26 cellular contexts compared by ENCODE assay signal in the genomic region with DNA sequence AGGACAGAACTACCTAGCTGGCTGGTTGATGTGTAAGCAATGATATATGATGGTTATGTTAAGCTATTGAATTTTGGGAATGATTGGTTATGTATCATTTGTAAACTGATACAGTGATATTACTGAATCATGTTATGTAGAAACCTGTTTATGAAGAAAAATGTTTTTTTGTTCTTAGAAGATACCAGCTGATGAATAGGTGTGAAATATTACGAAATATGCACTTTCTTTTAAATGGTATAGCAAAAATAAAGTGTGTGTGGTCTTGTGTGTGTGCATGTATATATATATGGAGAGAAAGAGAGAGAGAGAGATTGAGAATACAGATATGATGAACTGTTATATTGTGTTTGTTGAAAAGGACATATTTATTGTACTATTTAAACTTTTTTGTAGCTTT.
DNase-seq lines count a peak whose midpoint lies in the region; ATAC-seq, FAIRE-seq and TF ChIP-seq lines count a peak whose summit lies in the region.
"Had no signal": no experiment of that assay in that cellular context is flagged by ENCODE, and none has a peak within 500 bp of the region (broad histone marks: within the 10 kb centered on the region; RNA-seq: fewer than 3 reads in every experiment).

No MANE protein-coding gene starts in this region.

- H3K4me2 ChIP-seq in K562 (ENCODE audit: insufficient read depth, low read length), result no peak overlapping the region
- H3K4me2 ChIP-seq: A549, BLaER1 had no signal

- TF ChIP-seq POLR2A in H54 (IDR thresholded peaks at IDR 0.05; ENCODE audit: low read depth, low read length) (no peak), K562 (conservative IDR thresholded peaks at IDR 0.05) (no peak)

- H2AFZ ChIP-seq in K562 (ENCODE audit: low read depth, low read length), result no peak overlapping the region

- BruUV-seq in K562 (replicated peaks; lab: Mats Ljungman, UMichigan), result no TSS peak

- no peaks in the 10 kb centered on the region for H3K9me3 Mint-ChIP-seq in activated T-cell treated with anti-CD3 and anti-CD28 coated beads, Interleukin-2, amount 50 U/mL, for 72 hours
- H3K9me3 Mint-ChIP-seq: CD4-positive, alpha-beta memory T cell; CD4-positive, CD25-positive, alpha-beta regulatory T cell; CD8-positive, alpha-beta memory T cell had no signal

- TF ChIP-seq CTCF in K562 (IDR thresholded peaks at IDR 0.05 in 2 of 3, conservative IDR thresholded peaks at IDR 0.05 in 1 of 3; ENCODE audit: insufficient read depth in 2 of 3, low read depth in 1 of 3, low read length in 3 of 3) (no peak), psoas muscle (IDR thresholded peaks at IDR 0.05) (no peak)

- H3K36me3 ChIP-seq in K562 (ENCODE audit: control insufficient read depth, insufficient read depth, low read length) (no peaks in the 10 kb centered on the region), psoas muscle (ENCODE audit: insufficient read depth in 1 of 2, low read depth in 1 of 2) (no peaks in the 10 kb centered on the region)
- H3K36me3 ChIP-seq: BE2C had no signal

- CTCF ChIA-PET in K562 (lab: Yijun Ruan, JAX; ENCODE audit: low intra/inter-chr PET ratio), result no interaction called here

- in situ Hi-C loops in K562 (cut with MboI), result no loop called here

- peak overlapping the region; percentile 75 for H3K27ac Mint-ChIP-seq in activated T-cell treated with anti-CD3 and anti-CD28 coated beads, Interleukin-2, amount 50 U/mL, for 72 hours

- 83% methylated on average over 1 of the region's 1 CpG for WGBS in K562 (ENCODE audit: insufficient coverage, low coverage, missing lambda C conversion rate)
- WGBS in psoas muscle, 3 donors, result 97 to 100% (median 98%) methylated on average over 1 of the region's 1 CpG

- intact Hi-C loops in K562 (cut with micrococcal nuclease), result no loop called here
- intact Hi-C loops in psoas muscle (cut with DNase I), result no loop called here

- no peaks in the 10 kb centered on the region for H3K4me1 ChIP-seq in K562 (replicated peaks in 1 of 2; ENCODE audit: control insufficient read depth in 2 of 2, insufficient read depth in 2 of 2, low read length in 2 of 2)
- no peaks in the 10 kb centered on the region for H3K4me1 ChIP-seq in psoas muscle
- H3K4me1 ChIP-seq: A549, BE2C, BLaER1 had no signal

- no peaks in the 10 kb centered on the region for H3K36me3 Mint-ChIP-seq in activated T-cell treated with anti-CD3 and anti-CD28 coated beads, Interleukin-2, amount 50 U/mL, for 72 hours (ENCODE audit: insufficient read depth in 2 of 2)

- H3K27ac ChIP-seq in K562 (ENCODE audit: extremely low read depth, low read depth, low read length) (no peak overlapping the region), psoas muscle (no peak overlapping the region)
- H3K27ac ChIP-seq: 22Rv1, A549, BLaER1 had no signal

- H3K27me3 Mint-ChIP-seq in activated T-cell treated with anti-CD3 and anti-CD28 coated beads, Interleukin-2, amount 50 U/mL, for 72 hours (ENCODE audit: low read depth), result no peaks in the 10 kb centered on the region
- H3K27me3 Mint-ChIP-seq: CD4-positive, alpha-beta memory T cell; CD4-positive, CD25-positive, alpha-beta regulatory T cell had no signal

- ATAC-seq in activated T-cell treated with anti-CD3 and anti-CD28 coated beads, Interleukin-2, amount 50 U/mL, for 72 hours (replicated peaks in 1 of 2), result no peak
- ATAC-seq in K562 (no peak), psoas muscle (no peak)
- ATAC-seq: A549, GM12878 had no signal

- H3K79me2 ChIP-seq in K562 (ENCODE audit: control insufficient read depth, insufficient read depth, low read length), result no peaks in the 10 kb centered on the region

- H4K20me1 ChIP-seq in K562 (replicated peaks; ENCODE audit: control insufficient read depth, insufficient read depth, low read length), result no peaks in the 10 kb centered on the region
- H4K20me1 ChIP-seq: BLaER1 had no signal

- POLR2A ChIA-PET in K562 (lab: Yijun Ruan, JAX), result interaction anchor here (1.0 to 3.4 kb wide), 3 partner anchors 10 to 114 kb away, joined by 3 to 15 read pairs (median 7); no protein-coding TSS in a partner anchor

- H3K9me1 ChIP-seq in K562 (ENCODE audit: control insufficient read depth, insufficient read depth, low read length), result no peaks in the 10 kb centered on the region

- no peak for DNase-seq in activated T-cell treated with anti-CD3 and anti-CD28 coated beads, Interleukin-2, amount 50 U/mL, for 72 hours
- DNase-seq in activated T-cell treated with anti-CD3 and anti-CD28 coated beads for 4 hours (no peak), H54 (ENCODE audit: insufficient read length, low spot score) (no peak), K562 (ENCODE audit: extremely low read depth in 1 of 4, low spot score in 3 of 4) (no peak), psoas muscle (no peak)
- DNase-seq: BE2C; C1 segment of cervical spinal cord; CD4-positive, alpha-beta memory T cell; CD4-positive, CD25-positive, alpha-beta regulatory T cell; CD8-positive, alpha-beta memory T cell; COR-L47; DMS 273 treated with DMSO at 0.1 percent for 48 hours; DMS153; DMS53; DMS79; DND-41; EL; GDM1 had no signal

- no peak for TF ChIP-seq EP300 in K562 (IDR thresholded peaks at IDR 0.05; ENCODE audit: low read length)

- TF ChIP-seq RAD21 in K562 (CRISPR knock-in tag; conservative IDR thresholded peaks at IDR 0.05 in 1 of 2, IDR thresholded peaks at IDR 0.05 in 1 of 2), result no peak

- H3K4me1 Mint-ChIP-seq in activated T-cell treated with anti-CD3 and anti-CD28 coated beads, Interleukin-2, amount 50 U/mL, for 72 hours (ENCODE audit: low read depth), result no peaks in the 10 kb centered on the region
- H3K4me1 Mint-ChIP-seq: CD14-positive monocyte had no signal

- H3K27me3 ChIP-seq in K562 (ENCODE audit: control insufficient read depth in 2 of 2, insufficient read depth in 2 of 2, low read length in 2 of 2) (no peaks in the 10 kb centered on the region), psoas muscle (ENCODE audit: insufficient read depth in 3 of 3, low read length in 2 of 3) (no peaks in the 10 kb centered on the region)
- H3K27me3 ChIP-seq: BE2C, BLaER1 had no signal

- no peak overlapping the region for H3K4me3 Mint-ChIP-seq in activated T-cell treated with anti-CD3 and anti-CD28 coated beads, Interleukin-2, amount 50 U/mL, for 72 hours
- H3K4me3 Mint-ChIP-seq: CD14-positive monocyte; CD4-positive, alpha-beta memory T cell; CD4-positive, CD25-positive, alpha-beta regulatory T cell; CD8-positive, alpha-beta memory T cell had no signal

- H3K9ac ChIP-seq in K562 (ENCODE audit: insufficient read depth in 1 of 2, low read depth in 2 of 2, low read length in 2 of 2), result no peak overlapping the region
- H3K9ac ChIP-seq: BLaER1 had no signal

- FAIRE-seq in H54 (lab: Jason Lieb, UNC) (peak; percentile 65), K562 (lab: Jason Lieb, UNC) (no peak)
- FAIRE-seq: A549, GM12878, GM12892, GM18507, GM19239 had no signal

- no peaks in the 10 kb centered on the region for H3K9me3 ChIP-seq in K562 (replicated peaks; ENCODE audit: control insufficient read depth, insufficient read depth, low read depth, low read length)
- no peaks in the 10 kb centered on the region for H3K9me3 ChIP-seq in psoas muscle
- H3K9me3 ChIP-seq: A549, BE2C, BLaER1 had no signal

- H3K4me3 ChIP-seq in K562, result no peak overlapping the region
- H3K4me3 ChIP-seq in psoas muscle, result no peak overlapping the region
- H3K4me3 ChIP-seq: A549, BLaER1, GM12878 had no signal

TF ChIP-seq in K562, 482 proteins besides CTCF, POLR2A, EP300 and RAD21:
- TF ChIP-seq, protein P1, sequence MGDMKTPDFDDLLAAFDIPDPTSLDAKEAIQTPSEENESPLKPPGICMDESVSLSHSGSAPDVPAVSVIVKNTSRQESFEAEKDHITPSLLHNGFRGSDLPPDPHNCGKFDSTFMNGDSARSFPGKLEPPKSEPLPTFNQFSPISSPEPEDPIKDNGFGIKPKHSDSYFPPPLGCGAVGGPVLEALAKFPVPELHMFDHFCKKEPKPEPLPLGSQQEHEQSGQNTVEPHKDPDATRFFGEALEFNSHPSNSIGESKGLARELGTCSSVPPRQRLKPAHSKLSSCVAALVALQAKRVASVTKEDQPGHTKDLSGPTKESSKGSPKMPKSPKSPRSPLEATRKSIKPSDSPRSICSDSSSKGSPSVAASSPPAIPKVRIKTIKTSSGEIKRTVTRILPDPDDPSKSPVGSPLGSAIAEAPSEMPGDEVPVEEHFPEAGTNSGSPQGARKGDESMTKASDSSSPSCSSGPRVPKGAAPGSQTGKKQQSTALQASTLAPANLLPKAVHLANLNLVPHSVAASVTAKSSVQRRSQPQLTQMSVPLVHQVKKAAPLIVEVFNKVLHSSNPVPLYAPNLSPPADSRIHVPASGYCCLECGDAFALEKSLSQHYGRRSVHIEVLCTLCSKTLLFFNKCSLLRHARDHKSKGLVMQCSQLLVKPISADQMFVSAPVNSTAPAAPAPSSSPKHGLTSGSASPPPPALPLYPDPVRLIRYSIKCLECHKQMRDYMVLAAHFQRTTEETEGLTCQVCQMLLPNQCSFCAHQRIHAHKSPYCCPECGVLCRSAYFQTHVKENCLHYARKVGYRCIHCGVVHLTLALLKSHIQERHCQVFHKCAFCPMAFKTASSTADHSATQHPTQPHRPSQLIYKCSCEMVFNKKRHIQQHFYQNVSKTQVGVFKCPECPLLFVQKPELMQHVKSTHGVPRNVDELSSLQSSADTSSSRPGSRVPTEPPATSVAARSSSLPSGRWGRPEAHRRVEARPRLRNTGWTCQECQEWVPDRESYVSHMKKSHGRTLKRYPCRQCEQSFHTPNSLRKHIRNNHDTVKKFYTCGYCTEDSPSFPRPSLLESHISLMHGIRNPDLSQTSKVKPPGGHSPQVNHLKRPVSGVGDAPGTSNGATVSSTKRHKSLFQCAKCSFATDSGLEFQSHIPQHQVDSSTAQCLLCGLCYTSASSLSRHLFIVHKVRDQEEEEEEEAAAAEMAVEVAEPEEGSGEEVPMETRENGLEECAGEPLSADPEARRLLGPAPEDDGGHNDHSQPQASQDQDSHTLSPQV (IDR thresholded peaks at IDR 0.05), result no peak
- TF ChIP-seq CEBPB (tag; IDR thresholded peaks at IDR 0.05) (peak; percentile 72), CEBPG (CRISPR knock-in tag; IDR thresholded peaks at IDR 0.05) (no peak), CEBPG (tag; conservative IDR thresholded peaks at IDR 0.05 in 1 of 2, IDR thresholded peaks at IDR 0.05 in 1 of 2) (peak in 1 of 2 experiments; percentile 47; a peak in 1 of 4 replicates)
